Comparison of ENCODE assay signal across 8 cellular contexts in the genomic region with DNA sequence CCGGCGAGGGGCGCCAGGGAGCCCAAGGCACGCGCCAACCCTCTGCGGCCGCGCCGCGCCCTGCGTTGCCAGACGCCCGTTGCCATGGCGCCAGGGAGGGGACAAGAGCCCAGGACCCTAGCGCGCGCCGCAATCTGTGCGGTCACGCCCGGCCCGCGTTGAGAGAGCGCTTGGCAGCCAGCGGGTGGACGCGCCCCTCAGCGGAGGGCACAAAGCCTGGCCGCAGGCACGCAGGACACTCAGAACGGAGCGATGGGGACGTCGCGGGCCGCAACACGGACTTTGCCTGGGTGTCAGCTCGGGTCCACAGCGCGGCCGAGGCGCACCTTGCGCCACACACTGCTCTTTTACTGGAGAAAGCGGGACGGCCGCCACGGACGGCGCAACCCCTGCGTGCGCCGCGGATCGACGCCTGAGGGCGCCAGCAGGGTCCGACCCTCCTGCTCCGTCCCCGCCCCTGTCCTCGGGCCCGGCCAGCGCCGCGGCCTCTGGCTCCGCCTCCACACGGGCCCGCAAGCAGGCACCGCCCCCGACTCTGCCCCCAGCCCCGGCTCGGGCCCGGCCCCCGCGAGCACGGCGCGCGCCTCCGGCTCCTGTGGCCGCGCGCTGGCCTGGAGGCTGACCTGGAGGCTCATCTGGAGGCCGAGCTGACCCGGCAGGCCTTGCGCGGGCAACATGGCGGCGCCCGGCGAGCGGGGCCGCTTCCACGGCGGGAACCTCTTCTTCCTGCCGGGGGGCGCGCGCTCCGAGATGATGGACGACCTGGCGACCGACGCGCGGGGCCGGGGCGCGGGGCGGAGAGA. TPM values are rescaled to one million over a fixed set of nuclear protein-coding genes. Genes with fewer than 3 reads are reported as not detected.
DNase-seq lines count a peak whose midpoint lies in the region; ATAC-seq lines count a peak whose summit lies in the region.

A gene (plus strand): TSS at position 650 of the 803 bp plus-strand sequence. CDS start 26 bp downstream, at position 676.

- peak within 1 kb of the TSS in 1 of 2 experiments; percentile 85 for H2BK12ac ChIP-seq in mesenchymal stem cell (ENCODE audit: low read length in 2 of 2)

- H3K27me3 ChIP-seq in mesenchymal stem cell (ENCODE audit: control insufficient read depth in 1 of 2, insufficient read depth in 1 of 2, low read length in 2 of 2) = peaks cover 39 to 44% of the 10 kb centered on the region in 2 experiments

- no peak within 1 kb of the TSS for H3K27ac ChIP-seq in mesenchymal stem cell (ENCODE audit: low read length, poor library complexity, severe bottlenecking)

- peak within 1 kb of the TSS; percentile 89 for H3K9ac ChIP-seq in mesenchymal stem cell (ENCODE audit: low read length)

- DNase-seq in D341Med (ENCODE audit: low spot score) = peak; percentile 97
- peak; percentile 62 for DNase-seq in NCI-H748 treated with DMSO at 0.1 percent for 48 hours (lab: John Stamatoyannopoulos, UW)
- peak; percentile 88 for DNase-seq in activated CD8-positive, alpha-beta memory T cell treated with anti-CD3 and anti-CD28 coated beads for 24 hours
- DNase-seq in mesenchymal stem cell = peak; percentile 92
- DNase-seq in stimulated activated effector memory CD8-positive, alpha-beta T cell treated with anti-CD3 and anti-CD28 coated beads, Interleukin-12 subunit alpha, Interleukin-12 subunit beta, amount 100 ng/mL, for 72 hours (ENCODE audit: low spot score in 2 of 2) = peak; percentile 80 to 92

- no peak within 1 kb of the TSS for H3K27ac Mint-ChIP-seq in stimulated activated effector memory CD8-positive, alpha-beta T cell treated with anti-CD3 and anti-CD28 coated beads, Interleukin-12 subunit alpha, Interleukin-12 subunit beta, amount 100 ng/mL, for 72 hours

- peak within 1 kb of the TSS; percentile 74 for H3K4me3 Mint-ChIP-seq in stimulated activated effector memory CD8-positive, alpha-beta T cell treated with anti-CD3 and anti-CD28 coated beads, Interleukin-12 subunit alpha, Interleukin-12 subunit beta, amount 100 ng/mL, for 72 hours

- peak within 1 kb of the TSS; percentile 96 for H4K8ac ChIP-seq in mesenchymal stem cell (ENCODE audit: low read length)

- peaks cover 19 to 44% of the 10 kb centered on the region in 2 experiments for H3K36me3 ChIP-seq in mesenchymal stem cell (ENCODE audit: control insufficient read depth in 1 of 2, insufficient read depth in 2 of 2, low read depth in 1 of 2, low read length in 2 of 2)

- H3K4me1 ChIP-seq in mesenchymal stem cell (ENCODE audit: control insufficient read depth, insufficient read depth, low read depth, low read length) = peaks cover 35% of the 10 kb centered on the region

- peak within 1 kb of the TSS; percentile 90 for H2AFZ ChIP-seq in mesenchymal stem cell (ENCODE audit: low read depth, low read length)

- under 1% methylated on average over 89 of the region's 109 CpGs for WGBS in mesenchymal stem cell

- no peak within 1 kb of the TSS for H2BK5ac ChIP-seq in mesenchymal stem cell (ENCODE audit: low read depth, low read length, poor library complexity, severe bottlenecking)

- H3K18ac ChIP-seq in mesenchymal stem cell (ENCODE audit: low read depth in 1 of 2, low read length in 2 of 2) = peak within 1 kb of the TSS; percentile 75 to 88

- peak; percentile 67 for ATAC-seq in GM19455 (IDR thresholded peaks at IDR 0.05; ENCODE audit: unreplicated experiment)
- peak; percentile 61 for ATAC-seq in HG03565 (IDR thresholded peaks at IDR 0.05; ENCODE audit: unreplicated experiment)
- ATAC-seq in stimulated activated effector memory CD8-positive, alpha-beta T cell treated with anti-CD3 and anti-CD28 coated beads, Interleukin-12 subunit alpha, Interleukin-12 subunit beta, amount 100 ng/mL, for 72 hours = peak; percentile 88

- peak within 1 kb of the TSS in 1 of 2 experiments; percentile 91 for H3K14ac ChIP-seq in mesenchymal stem cell (ENCODE audit: low read length in 2 of 2)

- no peak within 1 kb of the TSS for H2AK5ac ChIP-seq in mesenchymal stem cell (ENCODE audit: low read length, severe bottlenecking)

- peak within 1 kb of the TSS; percentile 58 to 76 for H3K4ac ChIP-seq in mesenchymal stem cell (ENCODE audit: low read depth in 1 of 2, low read length in 2 of 2)

- peaks cover 41% of the 10 kb centered on the region for H3K4me1 Mint-ChIP-seq in stimulated activated effector memory CD8-positive, alpha-beta T cell treated with anti-CD3 and anti-CD28 coated beads, Interleukin-12 subunit alpha, Interleukin-12 subunit beta, amount 100 ng/mL, for 72 hours

- no peaks in the 10 kb centered on the region for H3K9me3 Mint-ChIP-seq in stimulated activated effector memory CD8-positive, alpha-beta T cell treated with anti-CD3 and anti-CD28 coated beads, Interleukin-12 subunit alpha, Interleukin-12 subunit beta, amount 100 ng/mL, for 72 hours

- H3K36me3 Mint-ChIP-seq in stimulated activated effector memory CD8-positive, alpha-beta T cell treated with anti-CD3 and anti-CD28 coated beads, Interleukin-12 subunit alpha, Interleukin-12 subunit beta, amount 100 ng/mL, for 72 hours = peaks cover 24% of the 10 kb centered on the region

- H2BK120ac ChIP-seq in mesenchymal stem cell (ENCODE audit: low read depth, low read length) = peak within 1 kb of the TSS; percentile 74

- peaks cover 20% of the 10 kb centered on the region for H3K79me1 ChIP-seq in mesenchymal stem cell (replicated peaks; ENCODE audit: low read length, poor library complexity, severe bottlenecking)

- in situ Hi-C loops in endometrial microvascular endothelial cells (cut with HindIII; ENCODE audit: inconsistent ontology term, low pct_unique_long_range_greater_than_20kb, low sequenced_read_pairs) = no loop called here

- no peak within 1 kb of the TSS for H2BK15ac ChIP-seq in mesenchymal stem cell (ENCODE audit: low read depth, poor library complexity, severe bottlenecking)

- H3K23ac ChIP-seq in mesenchymal stem cell (ENCODE audit: low read length in 2 of 2) = peak within 1 kb of the TSS in 1 of 2 experiments; percentile 91

- H3K4me3 ChIP-seq in mesenchymal stem cell (ENCODE audit: insufficient read depth in 1 of 2, low read depth in 1 of 2, low read length in 2 of 2) = peak within 1 kb of the TSS; percentile 81 to 88

- H3K9me3 ChIP-seq in mesenchymal stem cell (ENCODE audit: control insufficient read depth, low read length) = no peaks in the 10 kb centered on the region

- no peak within 1 kb of the TSS for H4K91ac ChIP-seq in mesenchymal stem cell (ENCODE audit: low read length)

- peak within 1 kb of the TSS; percentile 97 for H3K4me2 ChIP-seq in mesenchymal stem cell (ENCODE audit: low read length, poor library complexity, severe bottlenecking)

RNA-seq across cellular contexts. Expression of the gene that starts here (rescaled TPM):
- total RNA-seq in endometrial microvascular endothelial cells (ENCODE audit: inconsistent ontology term) = 17.2 TPM
- polyA plus RNA-seq in mesenchymal stem cell (2013, experiment 1 of 2) = 33.5 TPM
- 32.2 TPM for polyA plus RNA-seq in mesenchymal stem cell (2013, experiment 2 of 2)
